ENCODE assay signal across 14 cellular contexts in genomic region chr16:1416521-1416941, GRCh38. TPM values are rescaled to one million over a fixed set of nuclear protein-coding genes. Genes with fewer than 3 reads are reported as not detected.
DNase-seq lines count a peak whose midpoint lies in the region; ATAC-seq and TF ChIP-seq lines count a peak whose summit lies in the region.
"Had no signal": no experiment of that assay in that cellular context is flagged by ENCODE, and none has a peak within 500 bp of the region (broad histone marks: within the 10 kb centered on the region; RNA-seq: fewer than 3 reads in every experiment).

No MANE protein-coding gene starts in this region.

- peaks cover 65% of the 10 kb centered on the region for H3K79me2 ChIP-seq in SK-N-SH (ENCODE audit: insufficient read depth)

- peaks cover 6% of the 10 kb centered on the region for H3K36me3 Mint-ChIP-seq in activated CD8-positive, alpha-beta memory T cell treated with anti-CD3 and anti-CD28 coated beads, Interleukin-2, amount 10 ng/mL, durations not matched to agents 7 days and 5 days
- H3K36me3 Mint-ChIP-seq in stimulated activated naive B cell treated with anti-CD40 and anti-IgM and Interleukin-4, amounts not matched to agents 10 μg/mL and 1 μg/mL and 100 μg/mL, for 72 hours: peaks cover 14 to 21% of the 10 kb centered on the region in 2 donors
- no peaks in the 10 kb centered on the region for H3K36me3 Mint-ChIP-seq in activated naive CD4-positive, alpha-beta T cell treated with anti-CD3 and anti-CD28 coated beads, Interleukin-2, amount 50 U/mL, for 72 hours

- CTCF ChIA-PET in activated CD8-positive, alpha-beta memory T cell treated with anti-CD3 and anti-CD28 coated beads, Interleukin-2, amount 10 ng/mL, durations not matched to agents 7 days and 5 days (lab: Charles Lee): interaction anchor here (0.7 kb wide), 1 partner anchor 35 kb away, joined by 3 read pairs; no protein-coding TSS in a partner anchor
- CTCF ChIA-PET in SK-N-SH (lab: Yijun Ruan, JAX): interaction anchor here (0.6 to 1.5 kb wide), 2 partner anchors 10 to 53 kb away, joined by 3 read pairs; no protein-coding TSS in a partner anchor

- no peak for ATAC-seq in activated CD8-positive, alpha-beta memory T cell treated with anti-CD3 and anti-CD28 coated beads, Interleukin-2, amount 10 ng/mL, durations not matched to agents 7 days and 5 days
- no peak for ATAC-seq in stimulated activated naive B cell treated with anti-CD40 and anti-IgM and Interleukin-4, amounts not matched to agents 10 μg/mL and 1 μg/mL and 100 μg/mL, for 72 hours (replicated peaks)
- ATAC-seq in activated naive CD4-positive, alpha-beta T cell treated with anti-CD3 and anti-CD28 coated beads, Interleukin-2, amount 50 U/mL, for 72 hours: no peak
- ATAC-seq: left colon, T-helper 17 cell had no signal

- H3K36me3 ChIP-seq in SK-N-SH (replicated peaks in 1 of 2; ENCODE audit: control insufficient read depth in 1 of 2, insufficient read depth in 2 of 2, low read length in 1 of 2): peaks cover 0 to 3% of the 10 kb centered on the region in 2 experiments

- POLR2A ChIA-PET in SK-N-SH (lab: Yijun Ruan, JAX): no interaction called here

- H3K27me3 Mint-ChIP-seq in activated CD8-positive, alpha-beta memory T cell treated with anti-CD3 and anti-CD28 coated beads, Interleukin-2, amount 10 ng/mL, durations not matched to agents 7 days and 5 days: no peaks in the 10 kb centered on the region
- H3K27me3 Mint-ChIP-seq in stimulated activated naive B cell treated with anti-CD40 and anti-IgM and Interleukin-4, amounts not matched to agents 10 μg/mL and 1 μg/mL and 100 μg/mL, for 72 hours: no peaks in the 10 kb centered on the region
- H3K27me3 Mint-ChIP-seq: T-helper 17 cell had no signal

- TF ChIP-seq CTCF in SK-N-SH (IDR thresholded peaks at IDR 0.05): no peak

- no peaks in the 10 kb centered on the region for H3K9me3 Mint-ChIP-seq in activated CD8-positive, alpha-beta memory T cell treated with anti-CD3 and anti-CD28 coated beads, Interleukin-2, amount 10 ng/mL, durations not matched to agents 7 days and 5 days (ENCODE audit: low read depth)
- no peaks in the 10 kb centered on the region for H3K9me3 Mint-ChIP-seq in stimulated activated naive B cell treated with anti-CD40 and anti-IgM and Interleukin-4, amounts not matched to agents 10 μg/mL and 1 μg/mL and 100 μg/mL, for 72 hours
- H3K9me3 Mint-ChIP-seq in activated naive CD4-positive, alpha-beta T cell treated with anti-CD3 and anti-CD28 coated beads, Interleukin-2, amount 50 U/mL, for 72 hours: no peaks in the 10 kb centered on the region

- no peak for TF ChIP-seq RAD21 in SK-N-SH (IDR thresholded peaks at IDR 0.05; ENCODE audit: low read length)

- 81% methylated on average over 3 of the region's 3 CpGs for WGBS in SK-N-SH (ENCODE audit: low lambda C conversion rate)

- H3K9me2 ChIP-seq in SK-N-SH: no peaks in the 10 kb centered on the region

- H3K4me1 Mint-ChIP-seq in activated CD8-positive, alpha-beta memory T cell treated with anti-CD3 and anti-CD28 coated beads, Interleukin-2, amount 10 ng/mL, durations not matched to agents 7 days and 5 days: peaks cover 48% of the 10 kb centered on the region
- H3K4me1 Mint-ChIP-seq in stimulated activated naive B cell treated with anti-CD40 and anti-IgM and Interleukin-4, amounts not matched to agents 10 μg/mL and 1 μg/mL and 100 μg/mL, for 72 hours: peaks cover 12 to 38% of the 10 kb centered on the region in 2 donors

- H3F3A ChIP-seq in SK-N-SH (replicated peaks; ENCODE audit: insufficient read depth): peaks cover 25% of the 10 kb centered on the region

- no peaks in the 10 kb centered on the region for H4K20me1 ChIP-seq in SK-N-SH (ENCODE audit: insufficient read depth)

- peak overlapping the region; percentile 18 for H3K4me3 Mint-ChIP-seq in activated CD8-positive, alpha-beta memory T cell treated with anti-CD3 and anti-CD28 coated beads, Interleukin-2, amount 10 ng/mL, durations not matched to agents 7 days and 5 days
- no peak overlapping the region for H3K4me3 Mint-ChIP-seq in stimulated activated naive B cell treated with anti-CD40 and anti-IgM and Interleukin-4, amounts not matched to agents 10 μg/mL and 1 μg/mL and 100 μg/mL, for 72 hours
- H3K4me3 Mint-ChIP-seq: T-helper 17 cell had no signal

- H3K27ac ChIP-seq in epithelial cell of prostate (peak overlapping the region; percentile 75), SK-N-SH (ENCODE audit: low read depth in 2 of 2, low read length in 1 of 2) (peak overlapping the region in 1 of 2 experiments; percentile 26; a peak in 1 of 4 replicates)
- H3K27ac ChIP-seq: tibial nerve had no signal

- no peak for TF ChIP-seq EP300 in SK-N-SH (IDR thresholded peaks at IDR 0.05; ENCODE audit: borderline replicate concordance in 1 of 2, low read depth in 1 of 2, low read length in 1 of 2)

- H2AFZ ChIP-seq in SK-N-SH (ENCODE audit: low read depth): no peak overlapping the region

- H3K27me3 ChIP-seq in SK-N-SH (ENCODE audit: insufficient read depth): no peaks in the 10 kb centered on the region
- H3K27me3 ChIP-seq: tibial nerve had no signal

- no peak overlapping the region for H3K9ac ChIP-seq in SK-N-SH

- no peak overlapping the region for H3K4me2 ChIP-seq in SK-N-SH

- H3K27ac Mint-ChIP-seq in activated CD8-positive, alpha-beta memory T cell treated with anti-CD3 and anti-CD28 coated beads, Interleukin-2, amount 10 ng/mL, durations not matched to agents 7 days and 5 days: peak overlapping the region; percentile 59
- peak overlapping the region; percentile 86 for H3K27ac Mint-ChIP-seq in stimulated activated naive B cell treated with anti-CD40 and anti-IgM and Interleukin-4, amounts not matched to agents 10 μg/mL and 1 μg/mL and 100 μg/mL, for 72 hours
- H3K27ac Mint-ChIP-seq in activated naive CD4-positive, alpha-beta T cell treated with anti-CD3 and anti-CD28 coated beads, Interleukin-2, amount 50 U/mL, for 72 hours: no peak overlapping the region
- H3K27ac Mint-ChIP-seq: T-helper 17 cell had no signal

- no peak overlapping the region for H3K4me3 ChIP-seq in SK-N-SH (ENCODE audit: low read depth in 2 of 2, low read length in 1 of 2)
- H3K4me3 ChIP-seq: tibial nerve had no signal

- H3K4me1 ChIP-seq in SK-N-SH (ENCODE audit: control insufficient read depth in 1 of 2, insufficient read depth in 2 of 2, low read depth in 1 of 2, low read length in 1 of 2): peaks cover 0 to 4% of the 10 kb centered on the region in 2 experiments; a peak in 3 of 4 replicates

- no peaks in the 10 kb centered on the region for H3K9me3 ChIP-seq in SK-N-SH
- H3K9me3 ChIP-seq: tibial nerve had no signal

- no peak for DNase-seq in activated CD8-positive, alpha-beta memory T cell treated with anti-CD3 and anti-CD28 coated beads, Interleukin-2, amount 10 ng/mL, durations not matched to agents 7 days and 5 days
- DNase-seq in activated CD8-positive, alpha-beta memory T cell treated with anti-CD3 and anti-CD28 coated beads for 24 hours: no peak
- DNase-seq in NCI-H226 (peak; percentile 22), epithelial cell of prostate (ENCODE audit: low read depth, low spot score) (no peak), SK-N-SH (no peak)
- no peak for DNase-seq in stimulated activated naive B cell treated with anti-CD40 and anti-IgM and Interleukin-4, amounts not matched to agents 10 μg/mL and 1 μg/mL and 100 μg/mL, for 72 hours
- DNase-seq in activated naive CD4-positive, alpha-beta T cell (lab: John Stamatoyannopoulos, UW): no peak
- DNase-seq in activated naive CD4-positive, alpha-beta T cell treated with anti-CD3 and anti-CD28 coated beads, Interleukin-2, amount 50 U/mL, for 72 hours (ENCODE audit: low spot score in 2 of 2): no peak
- DNase-seq: effector memory CD4-positive, alpha-beta T cell; left colon; NCI-H2171; T-helper 17 cell had no signal

TF ChIP-seq in SK-N-SH, 30 proteins besides CTCF, POLR2A, EP300 and RAD21 (continues in another document):
- no peak for TF ChIP-seq FOXJ3 (CRISPR knock-in tag; IDR thresholded peaks at IDR 0.05)

RNA-seq across cellular contexts. Expression of gene UNKL, which starts 2.0 kb away (rescaled TPM):
- 10 to 100 TPM; 30.1 to 43.0 TPM for total RNA-seq in activated CD8-positive, alpha-beta memory T cell treated with anti-CD3 and anti-CD28 coated beads, Interleukin-2, amount 10 ng/mL, durations not matched to agents 7 days and 5 days
- polyA plus RNA-seq in SK-N-SH (2012; rRNA removed): 16.3 and 16.4 TPM in 2 replicates
- 8.4 and 10.3 TPM in 2 replicates for polyA plus RNA-seq in SK-N-SH (2012; cell fraction: cytosol; rRNA removed)
- polyA plus RNA-seq in SK-N-SH (2012; cell fraction: nucleus; rRNA removed): 58.9 and 79.6 TPM in 2 replicates
- total RNA-seq in activated naive CD4-positive, alpha-beta T cell treated with anti-CD3 and anti-CD28 coated beads, Interleukin-2, amount 50 U/mL, for 72 hours: 10 to 100 TPM; 38.0 to 72.1 TPM

RNA-seq across cellular contexts. Expression of gene UQCC4, which starts 4.0 kb away (rescaled TPM):
- 10 to 100 TPM; 15.7 to 18.5 TPM for total RNA-seq in activated CD8-positive, alpha-beta memory T cell treated with anti-CD3 and anti-CD28 coated beads, Interleukin-2, amount 10 ng/mL, durations not matched to agents 7 days and 5 days
- polyA plus RNA-seq in SK-N-SH (2012; rRNA removed): 47.6 and 51.9 TPM in 2 replicates
- 38.1 and 42.7 TPM in 2 replicates for polyA plus RNA-seq in SK-N-SH (2012; cell fraction: cytosol; rRNA removed)
- 32.6 and 44.5 TPM in 2 replicates for polyA plus RNA-seq in SK-N-SH (2012; cell fraction: nucleus; rRNA removed)
- 10 to 100 TPM; 12.4 to 15.2 TPM for total RNA-seq in activated naive CD4-positive, alpha-beta T cell treated with anti-CD3 and anti-CD28 coated beads, Interleukin-2, amount 50 U/mL, for 72 hours

RNA-seq across cellular contexts. Expression of gene PERCC1, which starts 14.3 kb away (rescaled TPM):
- total RNA-seq in activated CD8-positive, alpha-beta memory T cell treated with anti-CD3 and anti-CD28 coated beads, Interleukin-2, amount 10 ng/mL, durations not matched to agents 7 days and 5 days: under 1 TPM in 1 of 2 experiments, not detected in 1; 0.33 TPM
- not detected in 2 replicates for polyA plus RNA-seq in SK-N-SH (2012; rRNA removed)
- polyA plus RNA-seq in SK-N-SH (2012; cell fraction: cytosol; rRNA removed): not detected in 2 replicates
- polyA plus RNA-seq in SK-N-SH (2012; cell fraction: nucleus; rRNA removed): not detected in 2 replicates
- under 1 TPM in 1 of 2 donors, not detected in 1; 0.27 TPM for total RNA-seq in activated naive CD4-positive, alpha-beta T cell treated with anti-CD3 and anti-CD28 coated beads, Interleukin-2, amount 50 U/mL, for 72 hours
- total RNA-seq: left colon, skeletal muscle tissue, T-helper 17 cell had no signal

RNA-seq across cellular contexts. Expression of gene CCDC154, which starts 27.8 kb away (rescaled TPM):
- total RNA-seq in activated CD8-positive, alpha-beta memory T cell treated with anti-CD3 and anti-CD28 coated beads, Interleukin-2, amount 10 ng/mL, durations not matched to agents 7 days and 5 days: 1 to 10 TPM; 2.0 to 2.9 TPM
- 0.35 and 0.41 TPM in 2 replicates for polyA plus RNA-seq in SK-N-SH (2012; rRNA removed)
- 0.03 and 0.10 TPM in 2 replicates for polyA plus RNA-seq in SK-N-SH (2012; cell fraction: cytosol; rRNA removed)
- 3.6 and 6.9 TPM in 2 replicates for polyA plus RNA-seq in SK-N-SH (2012; cell fraction: nucleus; rRNA removed)
- 1 to 10 TPM; 2.6 to 3.6 TPM for total RNA-seq in activated naive CD4-positive, alpha-beta T cell treated with anti-CD3 and anti-CD28 coated beads, Interleukin-2, amount 50 U/mL, for 72 hours

RNA-seq across cellular contexts. Expression of gene CLCN7, which starts 58.3 kb away (rescaled TPM):
- 10 to 100 TPM; 53.0 to 60.5 TPM for total RNA-seq in activated CD8-positive, alpha-beta memory T cell treated with anti-CD3 and anti-CD28 coated beads, Interleukin-2, amount 10 ng/mL, durations not matched to agents 7 days and 5 days
- polyA plus RNA-seq in SK-N-SH (2012; rRNA removed): 22.7 and 44.3 TPM in 2 replicates
- polyA plus RNA-seq in SK-N-SH (2012; cell fraction: cytosol; rRNA removed): 17.7 and 21.3 TPM in 2 replicates
- polyA plus RNA-seq in SK-N-SH (2012; cell fraction: nucleus; rRNA removed): 152 and 419 TPM in 2 replicates
- 100 to 1,000 TPM in 1 of 2 donors, 10 to 100 TPM in 1; 43.2 to 138 TPM for total RNA-seq in activated naive CD4-positive, alpha-beta T cell treated with anti-CD3 and anti-CD28 coated beads, Interleukin-2, amount 50 U/mL, for 72 hours

Comparison
In these comparisons a context has a peak if more than half of its experiments do, and no peak if none do; other contexts are left out.
1. H3K27ac Mint-ChIP-seq: peak in activated CD8-positive, alpha-beta memory T cell treated with anti-CD3 and anti-CD28 coated beads, Interleukin-2, amount 10 ng/mL, durations not matched to agents 7 days and 5 days (single experiment) and stimulated activated naive B cell treated with anti-CD40 and anti-IgM and Interleukin-4, amounts not matched to agents 10 μg/mL and 1 μg/mL and 100 μg/mL, for 72 hours (single experiment); none in activated naive CD4-positive, alpha-beta T cell treated with anti-CD3 and anti-CD28 coated beads, Interleukin-2, amount 50 U/mL, for 72 hours (0 of 2).